16 cellular contexts compared by ENCODE assay signal in genomic region chr6:64259372-64259771, GRCh38.
DNase-seq lines count a peak whose midpoint lies in the region; ATAC-seq and TF ChIP-seq lines count a peak whose summit lies in the region.
"Had no signal": no experiment of that assay in that cellular context is flagged by ENCODE, and none has a peak within 500 bp of the region (broad histone marks: within the 10 kb centered on the region; RNA-seq: fewer than 3 reads in every experiment).

No MANE protein-coding gene starts in this region.

- 65% methylated on average over 4 of the region's 4 CpGs for WGBS in hepatocyte (ENCODE audit: low lambda C conversion rate, missing lambda C conversion rate)

- peaks cover 46% of the 10 kb centered on the region for H3K4me1 ChIP-seq in Caco-2
- H3K4me1 ChIP-seq in HUES48 (ENCODE audit: control insufficient read depth, insufficient read depth, low read length): peaks cover 38% of the 10 kb centered on the region
- H3K4me1 ChIP-seq in hepatocyte (ENCODE audit: insufficient read depth): peaks cover 10% of the 10 kb centered on the region
- H3K4me1 ChIP-seq: BLaER1 treated with 17β-estradiol and CSF1 and Interleukin-3, amounts not matched to agents 10 nM and 100 nM had no signal

- POLR2A ChIA-PET in Caco-2 (lab: Charles Lee): no interaction called here

- TF ChIP-seq CTCF in Caco-2 (IDR thresholded peaks at IDR 0.05; ENCODE audit: insufficient read depth in 1 of 2, low read depth in 1 of 2, low read length in 1 of 2, severe bottlenecking in 1 of 2, unreplicated experiment in 1 of 2): no peak
- TF ChIP-seq CTCF in hepatocyte (IDR thresholded peaks at IDR 0.05; ENCODE audit: poor library complexity): no peak
- no peak for TF ChIP-seq CTCF in nephron progenitor cell (IDR thresholded peaks at IDR 0.05)
- no peak for TF ChIP-seq CTCF in natural killer cell (IDR thresholded peaks at IDR 0.05)

- H3K4me1 Mint-ChIP-seq in Caco-2 (ENCODE audit: low read depth, unreplicated experiment): peaks cover 51% of the 10 kb centered on the region
- no peaks in the 10 kb centered on the region for H3K4me1 Mint-ChIP-seq in nephron progenitor cell
- H3K4me1 Mint-ChIP-seq in natural killer cell: no peaks in the 10 kb centered on the region
- H3K4me1 Mint-ChIP-seq: B cell; CD4-positive, CD25-positive, alpha-beta regulatory T cell; CD8-positive, alpha-beta memory T cell; IgD-negative memory B cell had no signal

- ATAC-seq in natural killer cell: no peak
- ATAC-seq: GM12878 had no signal

- CTCF ChIA-PET in Caco-2 (lab: Charles Lee): interaction anchor here (1.0 kb wide), 1 partner anchor 9 kb away, joined by 3 read pairs; no protein-coding TSS in a partner anchor

- peak overlapping the region; percentile 40 for H3K27ac ChIP-seq in HUES48 (ENCODE audit: low read depth, low read length)
- H3K27ac ChIP-seq in hepatocyte: peak overlapping the region; percentile 42
- H3K27ac ChIP-seq: BLaER1 treated with 17β-estradiol and CSF1 and Interleukin-3, amounts not matched to agents 10 nM and 100 nM had no signal

- H3K4me2 ChIP-seq in hepatocyte: no peak overlapping the region
- H3K4me2 ChIP-seq: BLaER1 treated with 17β-estradiol and CSF1 and Interleukin-3, amounts not matched to agents 10 nM and 100 nM had no signal

- H3K4me3 Mint-ChIP-seq in Caco-2 (ENCODE audit: unreplicated experiment) (no peak overlapping the region), nephron progenitor cell (no peak overlapping the region), natural killer cell (no peak overlapping the region)
- H3K4me3 Mint-ChIP-seq: B cell; CD4-positive, CD25-positive, alpha-beta regulatory T cell; CD8-positive, alpha-beta memory T cell; H9; IgD-negative memory B cell had no signal

- H3K79me2 ChIP-seq in hepatocyte: no peaks in the 10 kb centered on the region

- BruUV-seq in Caco-2 (replicated peaks; lab: Mats Ljungman, UMichigan): no TSS peak

- no peaks in the 10 kb centered on the region for H3K9me2 ChIP-seq in hepatocyte (replicated peaks; ENCODE audit: insufficient read depth)

- H3K27ac Mint-ChIP-seq in Caco-2 (ENCODE audit: unreplicated experiment) (peak overlapping the region; percentile 10), nephron progenitor cell (peak overlapping the region; percentile 5), natural killer cell (no peak overlapping the region)
- H3K27ac Mint-ChIP-seq: B cell; CD4-positive, CD25-positive, alpha-beta regulatory T cell; CD8-positive, alpha-beta memory T cell; H9; IgD-negative memory B cell had no signal

- DNase-seq in Caco-2 (peak in 1 of 2 experiments; percentile 8), hepatocyte (ENCODE audit: low spot score) (no peak), nephron progenitor cell (no peak), NCI-H526 (lab: John Stamatoyannopoulos, UW) (no peak), natural killer cell (no peak)
- DNase-seq: CD4-positive, CD25-positive, alpha-beta regulatory T cell; CD8-positive, alpha-beta memory T cell; DND-41; EL; H9; KBM-7 had no signal

- H3K4me3 ChIP-seq in Caco-2 (ENCODE audit: low read depth, low read length): no peak overlapping the region
- no peak overlapping the region for H3K4me3 ChIP-seq in HUES48 (ENCODE audit: low read depth, low read length)
- no peak overlapping the region for H3K4me3 ChIP-seq in hepatocyte
- H3K4me3 ChIP-seq: BLaER1 treated with 17β-estradiol and CSF1 and Interleukin-3, amounts not matched to agents 10 nM and 100 nM; GM12878 had no signal

- H3K27me3 Mint-ChIP-seq in Caco-2 (ENCODE audit: insufficient read depth, unreplicated experiment): no peaks in the 10 kb centered on the region
- no peaks in the 10 kb centered on the region for H3K27me3 Mint-ChIP-seq in nephron progenitor cell (ENCODE audit: low read depth, poor library complexity)
- no peaks in the 10 kb centered on the region for H3K27me3 Mint-ChIP-seq in natural killer cell (ENCODE audit: low read depth in 2 of 2)
- H3K27me3 Mint-ChIP-seq: B cell; CD4-positive, CD25-positive, alpha-beta regulatory T cell; CD8-positive, alpha-beta memory T cell; IgD-negative memory B cell had no signal

- intact Hi-C loops in Caco-2 (cut with micrococcal nuclease; ENCODE audit: unreplicated experiment) (loop anchor here (1.0 to 10.0 kb wide), 4 partner anchors 42 to 245 kb away; no protein-coding TSS in a partner anchor), natural killer cell (cut with micrococcal nuclease) (no loop called here)

- no peak overlapping the region for H3K9ac ChIP-seq in HUES48 (ENCODE audit: low read depth, low read length)
- H3K9ac ChIP-seq: BLaER1 treated with 17β-estradiol and CSF1 and Interleukin-3, amounts not matched to agents 10 nM and 100 nM had no signal

- H3K9me3 ChIP-seq in Caco-2: no peaks in the 10 kb centered on the region
- H3K9me3 ChIP-seq in HUES48 (ENCODE audit: control insufficient read depth, insufficient read depth, low read length): no peaks in the 10 kb centered on the region
- H3K9me3 ChIP-seq in hepatocyte (ENCODE audit: low read depth): no peaks in the 10 kb centered on the region
- H3K9me3 ChIP-seq: BLaER1 treated with 17β-estradiol and CSF1 and Interleukin-3, amounts not matched to agents 10 nM and 100 nM had no signal

- H3K36me3 Mint-ChIP-seq in Caco-2 (ENCODE audit: insufficient read depth, unreplicated experiment) (no peaks in the 10 kb centered on the region), nephron progenitor cell (ENCODE audit: low read depth) (no peaks in the 10 kb centered on the region), natural killer cell (peaks cover 7% of the 10 kb centered on the region)
- H3K36me3 Mint-ChIP-seq: CD4-positive, CD25-positive, alpha-beta regulatory T cell; CD8-positive, alpha-beta memory T cell; IgD-negative memory B cell had no signal

- H3K9me3 Mint-ChIP-seq in Caco-2 (ENCODE audit: unreplicated experiment) (peaks cover 10% of the 10 kb centered on the region), nephron progenitor cell (no peaks in the 10 kb centered on the region), natural killer cell (peaks cover 5 to 6% of the 10 kb centered on the region in 2 donors)
- H3K9me3 Mint-ChIP-seq: H9 had no signal

- no peaks in the 10 kb centered on the region for H4K20me1 ChIP-seq in hepatocyte (ENCODE audit: insufficient read depth, poor library complexity, severe bottlenecking)
- H4K20me1 ChIP-seq: BLaER1 treated with 17β-estradiol and CSF1 and Interleukin-3, amounts not matched to agents 10 nM and 100 nM had no signal

- no peaks in the 10 kb centered on the region for H3K27me3 ChIP-seq in Caco-2 (replicated peaks; ENCODE audit: control insufficient read depth, insufficient read depth, low read length)
- no peaks in the 10 kb centered on the region for H3K27me3 ChIP-seq in HUES48 (ENCODE audit: control insufficient read depth, insufficient read depth, low read length)
- H3K27me3 ChIP-seq in hepatocyte: no peaks in the 10 kb centered on the region
- H3K27me3 ChIP-seq: BLaER1 treated with 17β-estradiol and CSF1 and Interleukin-3, amounts not matched to agents 10 nM and 100 nM had no signal

- no peaks in the 10 kb centered on the region for H3K36me3 ChIP-seq in Caco-2 (ENCODE audit: control insufficient read depth, insufficient read depth, low read length)
- H3K36me3 ChIP-seq in HUES48 (ENCODE audit: control insufficient read depth, insufficient read depth, low read length): no peaks in the 10 kb centered on the region
- H3K36me3 ChIP-seq in hepatocyte (replicated peaks; ENCODE audit: insufficient read depth, low read depth): no peaks in the 10 kb centered on the region
- H3K36me3 ChIP-seq: BLaER1 treated with 17β-estradiol and CSF1 and Interleukin-3, amounts not matched to agents 10 nM and 100 nM had no signal

- H2AFZ ChIP-seq in hepatocyte: no peak overlapping the region

Comparison
In these comparisons a context has a peak if more than half of its experiments do, and no peak if none do; other contexts are left out.
1. H3K27ac Mint-ChIP-seq: peak in Caco-2 (single experiment) and nephron progenitor cell (single experiment); none in natural killer cell (0 of 2).